ENCODE assay signal across 26 cellular contexts in the genomic region with DNA sequence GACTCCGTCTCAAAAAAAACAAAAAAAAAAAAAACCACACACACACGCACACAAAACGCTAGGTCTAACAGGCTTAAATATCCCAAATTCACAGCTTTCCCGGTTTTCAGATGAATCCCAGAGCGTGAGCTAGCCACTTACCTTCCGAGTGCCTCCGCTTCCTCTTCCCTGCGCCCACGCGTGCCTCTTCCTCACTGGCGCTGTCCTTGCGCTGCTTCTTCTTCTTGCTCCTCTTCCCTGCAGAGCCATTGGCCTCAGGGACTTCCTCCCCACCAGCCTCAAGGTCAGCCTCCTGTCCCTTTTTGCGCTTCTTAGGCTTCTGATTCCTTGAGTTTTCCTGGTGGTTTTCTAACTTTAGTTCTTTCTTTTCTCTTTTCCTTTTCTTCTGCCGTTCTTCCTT. TPM values are rescaled to one million over a fixed set of nuclear protein-coding genes. Genes with fewer than 3 reads are reported as not detected.
"Had no signal": no experiment of that assay in that cellular context is flagged by ENCODE, and none has a peak within 500 bp of the region (broad histone marks: within the 10 kb centered on the region; RNA-seq: fewer than 3 reads in every experiment).

No MANE protein-coding gene starts in this region.

- DNase-seq: activated CD8-positive, alpha-beta memory T cell treated with anti-CD3 and anti-CD28 coated beads, Interleukin-2, amount 50 U/mL, for 48 hours; activated gamma-delta T cell treated with Interleukin-2 at 50 U/mL for 16 hours; amygdala; heart right ventricle; left colon; mesendoderm; mucosa of descending colon; posterior cingulate gyrus; sigmoid colon; stimulated activated CD4-positive, alpha-beta T cell treated with anti-CD3 and anti-CD28 coated beads, Interleukin-15, amount 100 ng/mL, for 24 hours; stimulated activated naive CD4-positive, alpha-beta T cell treated with Interleukin-2 at 50 U/mL for 16 hours; substantia nigra; T-helper 9 cell; thyroid gland had no signal

- H3K9me3 Mint-ChIP-seq: activated T-helper 1 cell treated with anti-CD3 and anti-CD28 coated beads, Interleukin-12 subunit alpha, Interleukin-12 subunit beta, Interleukin-2, Interleukin-4 antibody, amounts not matched to agents 30 ng/mL and 10 ng/mL and 1 ng/mL, durations not matched to agents 14 hours and 24 hours and 36 hours; neural progenitor cell had no signal

- H3K9me3 ChIP-seq: heart right ventricle, mucosa of descending colon, sigmoid colon, thyroid gland had no signal

- H3K27ac ChIP-seq: heart right ventricle, neural progenitor cell, sigmoid colon, SK-N-MC, thyroid gland had no signal

- H3K27me3 Mint-ChIP-seq: activated naive CD8-positive, alpha-beta T cell had no signal

- H3K4me1 Mint-ChIP-seq: neural progenitor cell had no signal

- H3K4me1 ChIP-seq: neural progenitor cell, sigmoid colon, thyroid gland had no signal

- H3K4me3 Mint-ChIP-seq: activated naive CD8-positive, alpha-beta T cell; activated T-helper 1 cell treated with anti-CD3 and anti-CD28 coated beads, Interleukin-12 subunit alpha, Interleukin-12 subunit beta, Interleukin-2, Interleukin-4 antibody, amounts not matched to agents 30 ng/mL and 10 ng/mL and 1 ng/mL, durations not matched to agents 14 hours and 24 hours and 36 hours; neural progenitor cell had no signal

- H3K4me3 ChIP-seq: heart right ventricle, mucosa of descending colon, neural progenitor cell, sigmoid colon, SK-N-MC, smooth muscle cell, thyroid gland had no signal

- ATAC-seq: heart right ventricle, left colon, mucosa of descending colon had no signal

- H3K27ac Mint-ChIP-seq: activated naive CD8-positive, alpha-beta T cell; activated T-helper 1 cell treated with anti-CD3 and anti-CD28 coated beads, Interleukin-12 subunit alpha, Interleukin-12 subunit beta, Interleukin-2, Interleukin-4 antibody, amounts not matched to agents 30 ng/mL and 10 ng/mL and 1 ng/mL, durations not matched to agents 14 hours and 24 hours and 36 hours; neural progenitor cell had no signal

- H3K27me3 ChIP-seq: heart right ventricle, neural progenitor cell, sigmoid colon, thyroid gland had no signal

RNA-seq across cellular contexts. Expression of gene OTOP1, which starts 47.5 kb away (rescaled TPM):
- total RNA-seq: activated T-helper 1 cell treated with anti-CD3 and anti-CD28 coated beads, Interleukin-12 subunit alpha, Interleukin-12 subunit beta, Interleukin-2, Interleukin-4 antibody, amounts not matched to agents 30 ng/mL and 10 ng/mL and 1 ng/mL, durations not matched to agents 14 hours and 24 hours and 36 hours; bronchial epithelial cell; chondrocyte; epithelial cell of proximal tubule; fibroblast of villous mesenchyme; heart right ventricle; left colon; mucosa of descending colon; omental fat pad; renal cortical epithelial cell; sigmoid colon; smooth muscle cell; thyroid gland; ureter had no signal
